30 cellular contexts compared by ENCODE assay signal in genomic region chr4:158459085-158459820, GRCh38.
A peak's percentile ranks its signal among the peaks of the same experiment; 100 is the strongest.
DNase-seq lines count a peak whose midpoint lies in the region; ATAC-seq, FAIRE-seq and TF ChIP-seq lines count a peak whose summit lies in the region.
"Had no signal": no experiment of that assay in that cellular context is flagged by ENCODE, and none has a peak within 500 bp of the region (broad histone marks: within the 10 kb centered on the region; RNA-seq: fewer than 3 reads in every experiment).

No MANE protein-coding gene starts in this region.

- H4K20me1 ChIP-seq in K562 (replicated peaks; ENCODE audit: control insufficient read depth, insufficient read depth, low read length): no peaks in the 10 kb centered on the region

- H3K79me2 ChIP-seq in K562 (ENCODE audit: control insufficient read depth, insufficient read depth, low read length): no peaks in the 10 kb centered on the region

- H3K9me3 ChIP-seq in K562 (replicated peaks; ENCODE audit: control insufficient read depth, insufficient read depth, low read depth, low read length): no peaks in the 10 kb centered on the region
- H3K9me3 ChIP-seq: pancreas, thoracic aorta had no signal

- no peaks in the 10 kb centered on the region for H3K36me3 ChIP-seq in K562 (ENCODE audit: control insufficient read depth, insufficient read depth, low read length)
- H3K36me3 ChIP-seq: neural progenitor cell, pancreas, thoracic aorta had no signal

- no TSS peak for BruUV-seq in K562 (replicated peaks; lab: Mats Ljungman, UMichigan)

- POLR2A ChIA-PET in K562 (lab: Yijun Ruan, JAX): no interaction called here
- POLR2A ChIA-PET in activated CD8-positive, alpha-beta T cell treated with anti-CD3 and anti-CD28 coated beads for 36 hours (lab: Charles Lee): no interaction called here

- peak; percentile 94 for ATAC-seq in K562
- ATAC-seq in foreskin keratinocyte: peak; percentile 7
- ATAC-seq in stimulated activated naive CD8-positive, alpha-beta T cell treated with anti-CD3 and anti-CD28 coated beads, Interleukin-15, amount 100 ng/mL, for 72 hours: no peak
- no peak for ATAC-seq in activated CD8-positive, alpha-beta T cell treated with anti-CD3 and anti-CD28 coated beads for 36 hours
- ATAC-seq in GM21515 (IDR thresholded peaks at IDR 0.05; ENCODE audit: unreplicated experiment): no peak
- no peak for ATAC-seq in GM21723 (IDR thresholded peaks at IDR 0.05; ENCODE audit: unreplicated experiment)
- ATAC-seq: left colon, pancreas had no signal

- no peak overlapping the region for H3K27ac Mint-ChIP-seq in stimulated activated naive CD8-positive, alpha-beta T cell treated with anti-CD3 and anti-CD28 coated beads, Interleukin-15, amount 100 ng/mL, for 72 hours
- H3K27ac Mint-ChIP-seq in activated CD8-positive, alpha-beta T cell treated with anti-CD3 and anti-CD28 coated beads for 36 hours: no peak overlapping the region
- H3K27ac Mint-ChIP-seq: activated CD4-positive, alpha-beta memory T cell treated with anti-CD3 and anti-CD28 coated beads, Interleukin-2, amount 10 ng/mL, durations not matched to agents 7 days and 5 days; activated T-helper 1 cell treated with anti-CD3 and anti-CD28 coated beads, Interleukin-12 subunit alpha, Interleukin-12 subunit beta, Interleukin-2, Interleukin-4 antibody, amounts not matched to agents 30 ng/mL and 10 ng/mL and 1 ng/mL, durations not matched to agents 14 hours and 24 hours and 36 hours; CD4-positive, CD25-positive, alpha-beta regulatory T cell; neural progenitor cell had no signal

- H3K4me1 ChIP-seq in K562 (replicated peaks in 1 of 2; ENCODE audit: control insufficient read depth in 2 of 2, insufficient read depth in 2 of 2, low read length in 2 of 2): peaks cover 0 to 6% of the 10 kb centered on the region in 2 experiments; a peak in 2 of 5 replicates
- peaks cover 34% of the 10 kb centered on the region for H3K4me1 ChIP-seq in foreskin keratinocyte
- H3K4me1 ChIP-seq: neural progenitor cell, pancreas had no signal

- no peaks in the 10 kb centered on the region for H3K9me1 ChIP-seq in K562 (ENCODE audit: control insufficient read depth, insufficient read depth, low read length)

- no peaks in the 10 kb centered on the region for H3K36me3 Mint-ChIP-seq in activated CD8-positive, alpha-beta T cell treated with anti-CD3 and anti-CD28 coated beads for 36 hours (ENCODE audit: low read depth)
- H3K36me3 Mint-ChIP-seq: CD4-positive, CD25-positive, alpha-beta regulatory T cell; neural progenitor cell had no signal

- no peaks in the 10 kb centered on the region for H3K27me3 Mint-ChIP-seq in stimulated activated naive CD8-positive, alpha-beta T cell treated with anti-CD3 and anti-CD28 coated beads, Interleukin-15, amount 100 ng/mL, for 72 hours
- no peaks in the 10 kb centered on the region for H3K27me3 Mint-ChIP-seq in activated CD8-positive, alpha-beta T cell treated with anti-CD3 and anti-CD28 coated beads for 36 hours
- H3K27me3 Mint-ChIP-seq: activated CD4-positive, alpha-beta memory T cell treated with anti-CD3 and anti-CD28 coated beads, Interleukin-2, amount 10 ng/mL, durations not matched to agents 7 days and 5 days; CD4-positive, CD25-positive, alpha-beta regulatory T cell had no signal

- H3K27me3 ChIP-seq in K562 (ENCODE audit: control insufficient read depth in 2 of 2, insufficient read depth in 2 of 2, low read length in 2 of 2) (no peaks in the 10 kb centered on the region), foreskin keratinocyte (no peaks in the 10 kb centered on the region)
- H3K27me3 ChIP-seq: neural progenitor cell, pancreas had no signal

- H3K27ac ChIP-seq in K562 (ENCODE audit: extremely low read depth, low read depth, low read length): no peak overlapping the region
- peak overlapping the region; percentile 70 for H3K27ac ChIP-seq in foreskin keratinocyte
- H3K27ac ChIP-seq: neural progenitor cell, pancreas, PC-9, thoracic aorta had no signal

- H3K4me1 Mint-ChIP-seq in stimulated activated naive CD8-positive, alpha-beta T cell treated with anti-CD3 and anti-CD28 coated beads, Interleukin-15, amount 100 ng/mL, for 72 hours: no peaks in the 10 kb centered on the region
- H3K4me1 Mint-ChIP-seq in activated CD8-positive, alpha-beta T cell treated with anti-CD3 and anti-CD28 coated beads for 36 hours (ENCODE audit: low read depth): no peaks in the 10 kb centered on the region
- H3K4me1 Mint-ChIP-seq: activated CD4-positive, alpha-beta memory T cell treated with anti-CD3 and anti-CD28 coated beads, Interleukin-2, amount 10 ng/mL, durations not matched to agents 7 days and 5 days; CD4-positive, CD25-positive, alpha-beta regulatory T cell; neural progenitor cell had no signal

- TF ChIP-seq EP300 in K562 (IDR thresholded peaks at IDR 0.05; ENCODE audit: low read length): no peak

- no peak overlapping the region for H3K4me2 ChIP-seq in K562 (ENCODE audit: insufficient read depth, low read length)
- H3K4me2 ChIP-seq: neural progenitor cell, PC-9 had no signal

- TF ChIP-seq POLR2A in K562 (conservative IDR thresholded peaks at IDR 0.05): no peak

- no peak overlapping the region for H3K4me3 Mint-ChIP-seq in stimulated activated naive CD8-positive, alpha-beta T cell treated with anti-CD3 and anti-CD28 coated beads, Interleukin-15, amount 100 ng/mL, for 72 hours
- no peak overlapping the region for H3K4me3 Mint-ChIP-seq in activated CD8-positive, alpha-beta T cell treated with anti-CD3 and anti-CD28 coated beads for 36 hours
- H3K4me3 Mint-ChIP-seq: activated CD4-positive, alpha-beta memory T cell treated with anti-CD3 and anti-CD28 coated beads, Interleukin-2, amount 10 ng/mL, durations not matched to agents 7 days and 5 days; activated T-helper 1 cell treated with anti-CD3 and anti-CD28 coated beads, Interleukin-12 subunit alpha, Interleukin-12 subunit beta, Interleukin-2, Interleukin-4 antibody, amounts not matched to agents 30 ng/mL and 10 ng/mL and 1 ng/mL, durations not matched to agents 14 hours and 24 hours and 36 hours; CD4-positive, CD25-positive, alpha-beta regulatory T cell; neural progenitor cell had no signal

- H3K9me3 Mint-ChIP-seq in stimulated activated naive CD8-positive, alpha-beta T cell treated with anti-CD3 and anti-CD28 coated beads, Interleukin-15, amount 100 ng/mL, for 72 hours: peaks cover 0 to 21% of the 10 kb centered on the region in 2 donors
- H3K9me3 Mint-ChIP-seq in activated CD8-positive, alpha-beta T cell treated with anti-CD3 and anti-CD28 coated beads for 36 hours: peaks cover 2% of the 10 kb centered on the region
- H3K9me3 Mint-ChIP-seq: activated CD4-positive, alpha-beta memory T cell treated with anti-CD3 and anti-CD28 coated beads, Interleukin-2, amount 10 ng/mL, durations not matched to agents 7 days and 5 days; neural progenitor cell had no signal

- no peak for TF ChIP-seq CTCF in K562 (IDR thresholded peaks at IDR 0.05 in 2 of 3, conservative IDR thresholded peaks at IDR 0.05 in 1 of 3; ENCODE audit: insufficient read depth in 2 of 3, low read depth in 1 of 3, low read length in 3 of 3)
- TF ChIP-seq CTCF in foreskin keratinocyte (conservative IDR thresholded peaks at IDR 0.05): no peak
- TF ChIP-seq CTCF in activated CD8-positive, alpha-beta T cell treated with anti-CD3 and anti-CD28 coated beads for 36 hours (IDR thresholded peaks at IDR 0.05): no peak

- H3K4me3 ChIP-seq in K562: no peak overlapping the region
- H3K4me3 ChIP-seq: neural progenitor cell, pancreas, PC-9, thoracic aorta had no signal

- peak; percentile 86 for FAIRE-seq in K562 (lab: Jason Lieb, UNC)
- FAIRE-seq: A204.1, D721Med, endometrium, pancreas had no signal

- TF ChIP-seq RAD21 in K562 (CRISPR knock-in tag; conservative IDR thresholded peaks at IDR 0.05 in 1 of 2, IDR thresholded peaks at IDR 0.05 in 1 of 2): no peak

- intact Hi-C loops in K562 (cut with micrococcal nuclease): no loop called here
- intact Hi-C loops in activated CD8-positive, alpha-beta T cell treated with anti-CD3 and anti-CD28 coated beads for 36 hours (cut with micrococcal nuclease): no loop called here

- H3K9ac ChIP-seq in K562 (ENCODE audit: insufficient read depth in 1 of 2, low read depth in 2 of 2, low read length in 2 of 2): peak overlapping the region in 1 of 2 experiments; percentile 17; a peak in 1 of 4 replicates
- H3K9ac ChIP-seq: neural progenitor cell had no signal

- CTCF ChIA-PET in K562 (lab: Yijun Ruan, JAX; ENCODE audit: low intra/inter-chr PET ratio): no interaction called here
- CTCF ChIA-PET in activated CD8-positive, alpha-beta T cell treated with anti-CD3 and anti-CD28 coated beads for 36 hours (lab: Charles Lee): no interaction called here

- H2AFZ ChIP-seq in K562 (ENCODE audit: low read depth, low read length): no peak overlapping the region
- H2AFZ ChIP-seq: neural progenitor cell, PC-9 had no signal

- DNase-seq in EL (peak; percentile 14), M059J (ENCODE audit: low read depth) (peak; percentile 48), K562 (ENCODE audit: extremely low read depth in 1 of 4, low spot score in 3 of 4) (peak in 2 of 4 experiments; percentile 16 to 61), foreskin keratinocyte (peak in 1 of 2 donors; percentile 76)
- DNase-seq in stimulated activated naive CD8-positive, alpha-beta T cell treated with anti-CD3 and anti-CD28 coated beads, Interleukin-15, amount 100 ng/mL, for 72 hours: no peak
- no peak for DNase-seq in activated CD8-positive, alpha-beta T cell treated with anti-CD3 and anti-CD28 coated beads for 36 hours
- DNase-seq: activated CD4-positive, alpha-beta memory T cell treated with anti-CD3 and anti-CD28 coated beads, Interleukin-2, amount 10 ng/mL, durations not matched to agents 7 days and 5 days; activated CD8-positive, alpha-beta memory T cell treated with anti-CD3 and anti-CD28 coated beads, Interleukin-2, amount 50 U/mL, for 48 hours; activated naive CD4-positive, alpha-beta T cell treated with Interleukin-2 at 50 U/mL for 16 hours; CD4-positive, CD25-positive, alpha-beta regulatory T cell; hippocampal formation; IMR-90; left colon; NCI-H1930; NCI-H2171 treated with DMSO at 0.1 percent for 48 hours; NCI-H524 treated with DMSO at 0.1 percent for 48 hours; NK-92 treated with Interleukin-12 subunit alpha and Interleukin-12 subunit beta, amount 100 ng/mL, for 24 hours; pancreas; Right ventricle myocardium superior; stimulated activated naive CD4-positive, alpha-beta T cell; T-helper 2 cell had no signal

- in situ Hi-C loops in K562 (cut with MboI): no loop called here

TF ChIP-seq in K562, 482 proteins besides CTCF, POLR2A, EP300 and RAD21 (continues in another document):
- no peak for TF ChIP-seq XRCC4 (IDR thresholded peaks at IDR 0.05; ENCODE audit: extremely low read depth, insufficient read depth, insufficient read length)
- peak; percentile 50 for TF ChIP-seq MAFF (IDR thresholded peaks at IDR 0.05; ENCODE audit: low read length)
- peak; percentile 80 for TF ChIP-seq NFE2 (IDR thresholded peaks at IDR 0.05; ENCODE audit: low read depth)
- TF ChIP-seq ZNF316 (IDR thresholded peaks at IDR 0.05): peak; percentile 77
- TF ChIP-seq SMARCA4 (IDR thresholded peaks at IDR 0.05): 0 out of 2 replicates have a peak, but pooled peaks have one; percentile 15
- TF ChIP-seq HMGN3 (IDR thresholded peaks at IDR 0.05; ENCODE audit: borderline replicate concordance, extremely low read depth, insufficient read length, low read depth, low read length): no peak
- peak; percentile 69 for TF ChIP-seq TEAD4 (IDR thresholded peaks at IDR 0.05; ENCODE audit: low read length)
- TF ChIP-seq TEAD4 (CRISPR knock-in tag; IDR thresholded peaks at IDR 0.05; ENCODE audit: borderline replicate concordance): no peak
- TF ChIP-seq BACH1 (tag; IDR thresholded peaks at IDR 0.05): peak; percentile 54

Comparison
In these comparisons a context has a peak if more than half of its experiments do, and no peak if none do; other contexts are left out.
1. DNase-seq: peak in EL (single experiment) and M059J (single experiment); none in stimulated activated naive CD8-positive, alpha-beta T cell treated with anti-CD3 and anti-CD28 coated beads, Interleukin-15, amount 100 ng/mL, for 72 hours (0 of 2) and activated CD8-positive, alpha-beta T cell treated with anti-CD3 and anti-CD28 coated beads for 36 hours (single experiment).
2. ATAC-seq: peak in K562 (single experiment) and foreskin keratinocyte (single experiment); none in stimulated activated naive CD8-positive, alpha-beta T cell treated with anti-CD3 and anti-CD28 coated beads, Interleukin-15, amount 100 ng/mL, for 72 hours (single experiment), activated CD8-positive, alpha-beta T cell treated with anti-CD3 and anti-CD28 coated beads for 36 hours (single experiment), GM21515 (single experiment) and GM21723 (single experiment).